25 cellular contexts compared by ENCODE assay signal in genomic region chr18:73110307-73110706, GRCh38.
DNase-seq lines count a peak whose midpoint lies in the region; ATAC-seq, FAIRE-seq and TF ChIP-seq lines count a peak whose summit lies in the region.
"Had no signal": no experiment of that assay in that cellular context is flagged by ENCODE, and none has a peak within 500 bp of the region (broad histone marks: within the 10 kb centered on the region; RNA-seq: fewer than 3 reads in every experiment).

No MANE protein-coding gene starts in this region.

- in situ Hi-C loops in GM12878 (cut with MboI): no loop called here

- WGBS in GM12878 (ENCODE audit: insufficient coverage, insufficient replicate concordance, low lambda C conversion rate, missing lambda C conversion rate): 27% methylated on average over 3 of the region's 3 CpGs

- intact Hi-C loops in GM12878 (cut with micrococcal nuclease; ENCODE audit: unreplicated experiment): no loop called here

- POLR2A ChIA-PET in GM12878 (lab: Charles Lee): no interaction called here

- peak; percentile 81 for ATAC-seq in GM18868 (IDR thresholded peaks at IDR 0.05; ENCODE audit: unreplicated experiment)
- peak; percentile 77 for ATAC-seq in GM12878
- no peak for ATAC-seq in GM21423 (IDR thresholded peaks at IDR 0.05; ENCODE audit: unreplicated experiment)
- ATAC-seq: A549 had no signal

- TF ChIP-seq EP300 in GM12878 (IDR thresholded peaks at IDR 0.05; ENCODE audit: borderline replicate concordance in 1 of 2, control insufficient read depth in 1 of 2, low read depth in 2 of 2, low read length in 2 of 2): no peak

- H3K79me2 ChIP-seq in Loucy (ENCODE audit: insufficient read depth, low read length): no peaks in the 10 kb centered on the region
- no peaks in the 10 kb centered on the region for H3K79me2 ChIP-seq in GM12878 (ENCODE audit: control insufficient read depth, insufficient read depth, low read length)

- H3K9ac ChIP-seq in Loucy (ENCODE audit: low read depth, low read length, poor library complexity, severe bottlenecking): no peak overlapping the region
- no peak overlapping the region for H3K9ac ChIP-seq in GM12878 (ENCODE audit: control insufficient read depth, insufficient read depth, low read length)
- H3K9ac ChIP-seq: BLaER1 treated with 17β-estradiol and CSF1 and Interleukin-3, amounts not matched to agents 10 nM and 100 nM; GM23248 had no signal

- H3K36me3 ChIP-seq in Loucy (ENCODE audit: insufficient read depth, low read length) (no peaks in the 10 kb centered on the region), GM12878 (ENCODE audit: control insufficient read depth in 2 of 2, insufficient read depth in 2 of 2, low read length in 1 of 2) (no peaks in the 10 kb centered on the region), right atrium auricular region (no peaks in the 10 kb centered on the region)
- H3K36me3 ChIP-seq: BE2C; BLaER1 treated with 17β-estradiol and CSF1 and Interleukin-3, amounts not matched to agents 10 nM and 100 nM had no signal

- no peak for TF ChIP-seq RAD21 in GM12878 (IDR thresholded peaks at IDR 0.05; ENCODE audit: insufficient read depth, low read depth, low read length)

- no peak for TF ChIP-seq POLR2A in GM12878 (IDR thresholded peaks at IDR 0.05; ENCODE audit: low read depth, low read length)

- H3K4me3 ChIP-seq in GM12865 (ENCODE audit: low read depth, low read length) (no peak overlapping the region), Loucy (ENCODE audit: low read length, poor library complexity, severe bottlenecking) (no peak overlapping the region), GM12878 (no peak overlapping the region), right atrium auricular region (no peak overlapping the region)
- H3K4me3 ChIP-seq: A549; BLaER1 treated with 17β-estradiol and CSF1 and Interleukin-3, amounts not matched to agents 10 nM and 100 nM; GM23248 had no signal

- H3K27ac ChIP-seq in GM12878 (ENCODE audit: control insufficient read depth, insufficient read depth) (no peak overlapping the region), right atrium auricular region (no peak overlapping the region)
- H3K27ac ChIP-seq: A549; BLaER1 treated with 17β-estradiol and CSF1 and Interleukin-3, amounts not matched to agents 10 nM and 100 nM; GM23248 had no signal

- no peaks in the 10 kb centered on the region for H4K20me1 ChIP-seq in Loucy (ENCODE audit: insufficient read depth, low read length, poor library complexity, severe bottlenecking)
- H4K20me1 ChIP-seq in GM12878 (ENCODE audit: control insufficient read depth, insufficient read depth): no peaks in the 10 kb centered on the region
- H4K20me1 ChIP-seq: BLaER1 treated with 17β-estradiol and CSF1 and Interleukin-3, amounts not matched to agents 10 nM and 100 nM had no signal

- TF ChIP-seq CTCF in GM12865 (IDR thresholded peaks at IDR 0.05; ENCODE audit: insufficient read depth, low read depth, low read length, missing control alignments) (no peak), Loucy (conservative IDR thresholded peaks at IDR 0.05; ENCODE audit: low read length) (no peak), GM12878 (IDR thresholded peaks at IDR 0.05 in 2 of 3, conservative IDR thresholded peaks at IDR 0.05 in 1 of 3; ENCODE audit: control insufficient read depth in 2 of 3, extremely low read depth in 1 of 3, insufficient read depth in 1 of 3, low read depth in 3 of 3, low read length in 3 of 3) (no peak), right atrium auricular region (IDR thresholded peaks at IDR 0.05) (no peak)

- H3K9me3 ChIP-seq in Loucy (ENCODE audit: insufficient read depth, low read depth, low read length) (no peaks in the 10 kb centered on the region), GM12878 (replicated peaks; ENCODE audit: control insufficient read depth, insufficient read depth, low read length) (no peaks in the 10 kb centered on the region), right atrium auricular region (no peaks in the 10 kb centered on the region)
- H3K9me3 ChIP-seq: A549, BE2C had no signal

- SMC1A ChIA-PET in GM12878 (lab: Charles Lee; ENCODE audit: uncharacterized antibody, unreplicated experiment): no interaction called here

- no peaks in the 10 kb centered on the region for H3F3A ChIP-seq in Loucy (ENCODE audit: low read depth)

- DNase-seq in GM12865 (ENCODE audit: low read depth): peak; percentile 3
- DNase-seq in GM12878 (ENCODE audit: low read depth, low spot score): peak; percentile 19
- no peak for DNase-seq in right atrium auricular region (ENCODE audit: low spot score)
- DNase-seq in NCI-H1105 treated with DMSO at 0.1 percent for 48 hours (lab: John Stamatoyannopoulos, UW): no peak
- DNase-seq: 8988T; ACHN; AML-193; BE2C; Calu3; CD4-positive, alpha-beta T cell; COR-L47; DMS53; DMS79 treated with DMSO at 0.1 percent for 48 hours; GF-D8; GM23248; H7; HCEC 1CT had no signal

- no peak for FAIRE-seq in GM12878 (lab: Jason Lieb, UNC)
- FAIRE-seq: A549, GM12891, GM18507, H1 had no signal

- no peaks in the 10 kb centered on the region for H3K27me3 ChIP-seq in Loucy (ENCODE audit: insufficient read depth, low read length, poor library complexity, severe bottlenecking)
- no peaks in the 10 kb centered on the region for H3K27me3 ChIP-seq in GM12878 (replicated peaks in 1 of 2; ENCODE audit: control insufficient read depth in 2 of 2, insufficient read depth in 2 of 2, low read length in 1 of 2)
- no peaks in the 10 kb centered on the region for H3K27me3 ChIP-seq in right atrium auricular region
- H3K27me3 ChIP-seq: BE2C; BLaER1 treated with 17β-estradiol and CSF1 and Interleukin-3, amounts not matched to agents 10 nM and 100 nM had no signal

- H3K4me1 ChIP-seq in Loucy (ENCODE audit: insufficient read depth, low read length, poor library complexity, severe bottlenecking): no peaks in the 10 kb centered on the region
- no peaks in the 10 kb centered on the region for H3K4me1 ChIP-seq in GM12878 (ENCODE audit: control insufficient read depth, insufficient read depth, low read length)
- no peaks in the 10 kb centered on the region for H3K4me1 ChIP-seq in right atrium auricular region
- H3K4me1 ChIP-seq: A549; BE2C; BLaER1 treated with 17β-estradiol and CSF1 and Interleukin-3, amounts not matched to agents 10 nM and 100 nM had no signal

- RAD21 ChIA-PET in GM12878 (lab: Charles Lee; ENCODE audit: unreplicated experiment): no interaction called here

- no peak overlapping the region for H3K4me2 ChIP-seq in Loucy (ENCODE audit: low read depth, low read length, poor library complexity, severe bottlenecking)
- no peak overlapping the region for H3K4me2 ChIP-seq in GM12878 (ENCODE audit: control insufficient read depth, insufficient read depth)
- H3K4me2 ChIP-seq: A549; BLaER1 treated with 17β-estradiol and CSF1 and Interleukin-3, amounts not matched to agents 10 nM and 100 nM had no signal

- H2AFZ ChIP-seq in Loucy (ENCODE audit: low read length): 0 out of 2 replicates have a peak overlapping the region, but pooled peaks have one; percentile 34
- H2AFZ ChIP-seq in GM12878 (ENCODE audit: control insufficient read depth, low read depth, low read length): no peak overlapping the region
- H2AFZ ChIP-seq: GM23248 had no signal

- H3K9me2 ChIP-seq in Loucy (replicated peaks; ENCODE audit: low read depth, low read length): no peaks in the 10 kb centered on the region

- CTCF ChIA-PET in GM12878 (lab: Yijun Ruan, JAX): no interaction called here

- BruUV-seq in GM12878 (replicated peaks; lab: Mats Ljungman, UMichigan): no TSS peak

TF ChIP-seq in GM12878, 131 proteins besides CTCF, POLR2A, EP300 and RAD21 (continues in another document):
- TF ChIP-seq RELB (IDR thresholded peaks at IDR 0.05; ENCODE audit: low read depth): no peak
- TF ChIP-seq CEBPZ (IDR thresholded peaks at IDR 0.05; ENCODE audit: low read depth, low read length): no peak
- TF ChIP-seq IKZF2 (IDR thresholded peaks at IDR 0.05): peak in 1 of 2 experiments; percentile 33; a peak in 1 of 4 replicates
- TF ChIP-seq LARP7 (IDR thresholded peaks at IDR 0.05): no peak
- TF ChIP-seq KDM1A (IDR thresholded peaks at IDR 0.05; ENCODE audit: borderline replicate concordance): no peak

Comparison
In these comparisons a context has a peak if more than half of its experiments do, and no peak if none do; other contexts are left out.
1. DNase-seq: peak in GM12865 (single experiment) and GM12878 (single experiment); none in right atrium auricular region (single experiment) and NCI-H1105 treated with DMSO at 0.1 percent for 48 hours (single experiment).